In genomic region chr6:114862064-114862463, GRCh38 we compare ENCODE assay signal across 29 cellular contexts.
"Had no signal": no experiment of that assay in that cellular context is flagged by ENCODE, and none has a peak within 500 bp of the region (broad histone marks: within the 10 kb centered on the region; RNA-seq: fewer than 3 reads in every experiment).

No MANE protein-coding gene starts in this region.

- H3K4me3 ChIP-seq: stomach, suprapubic skin, testis, thoracic aorta, thyroid gland, tibial artery, tibial nerve, transverse colon, upper lobe of left lung, upper lobe of right lung, uterus, vagina had no signal

- H3K27ac ChIP-seq: stomach, suprapubic skin, testis, thoracic aorta, thyroid gland, tibial artery, tibial nerve, transverse colon, upper lobe of left lung, upper lobe of right lung, uterus, vagina had no signal

- ATAC-seq: stimulated activated effector memory CD8-positive, alpha-beta T cell treated with anti-CD3 and anti-CD28 coated beads, Interleukin-12 subunit alpha, Interleukin-12 subunit beta, amount 100 ng/mL, for 72 hours; stimulated activated memory B cell treated with anti-CD40 and anti-IgM and Interleukin-4, amounts not matched to agents 10 μg/mL and 1 μg/mL and 100 μg/mL, for 72 hours; stimulated activated naive B cell treated with anti-CD40 and anti-IgM and Interleukin-4, amounts not matched to agents 10 μg/mL and 1 μg/mL and 100 μg/mL, for 72 hours; stimulated activated naive CD8-positive, alpha-beta T cell treated with anti-CD3 and anti-CD28 coated beads, Interleukin-15, amount 100 ng/mL, for 72 hours; stimulated activated naive CD8-positive, alpha-beta T cell treated with anti-CD3 and anti-CD28 coated beads, Interleukin-15, Interleukin-2, amounts not matched to agents 100 U/mL and 50 U/mL, for 24 hours; upper lobe of right lung had no signal

- H3K4me3 Mint-ChIP-seq: stimulated activated effector memory CD8-positive, alpha-beta T cell treated with anti-CD3 and anti-CD28 coated beads, Interleukin-12 subunit alpha, Interleukin-12 subunit beta, amount 100 ng/mL, for 72 hours; stimulated activated memory B cell treated with anti-CD40 and anti-IgM and Interleukin-4, amounts not matched to agents 10 μg/mL and 1 μg/mL and 100 μg/mL, for 72 hours; stimulated activated naive B cell treated with anti-CD40 and anti-IgM and Interleukin-4, amounts not matched to agents 10 μg/mL and 1 μg/mL and 100 μg/mL, for 72 hours; stimulated activated naive CD8-positive, alpha-beta T cell treated with anti-CD3 and anti-CD28 coated beads, Interleukin-15, amount 100 ng/mL, for 72 hours; stimulated activated naive CD8-positive, alpha-beta T cell treated with anti-CD3 and anti-CD28 coated beads, Interleukin-15, Interleukin-2, amounts not matched to agents 100 ng/mL and 50 ng/mL, for 24 hours; type B pancreatic cell had no signal

- H3K4me1 ChIP-seq: stomach, suprapubic skin, testis, thyroid gland, tibial artery, tibial nerve, transverse colon, upper lobe of left lung, upper lobe of right lung, uterus, vagina had no signal

- FAIRE-seq: urothelium cell line had no signal

- H3K4me1 Mint-ChIP-seq: stimulated activated effector memory CD8-positive, alpha-beta T cell treated with anti-CD3 and anti-CD28 coated beads, Interleukin-12 subunit alpha, Interleukin-12 subunit beta, amount 100 ng/mL, for 72 hours; stimulated activated memory B cell treated with anti-CD40 and anti-IgM and Interleukin-4, amounts not matched to agents 10 μg/mL and 1 μg/mL and 100 μg/mL, for 72 hours; stimulated activated naive B cell treated with anti-CD40 and anti-IgM and Interleukin-4, amounts not matched to agents 10 μg/mL and 1 μg/mL and 100 μg/mL, for 72 hours; stimulated activated naive CD8-positive, alpha-beta T cell treated with anti-CD3 and anti-CD28 coated beads, Interleukin-15, amount 100 ng/mL, for 72 hours had no signal

- H3K27me3 ChIP-seq: stomach, suprapubic skin, testis, thyroid gland, tibial artery, tibial nerve, transverse colon, upper lobe of left lung, upper lobe of right lung, uterus, vagina had no signal

- DNase-seq: stimulated activated CD4-positive, alpha-beta T cell treated with anti-CD3 and anti-CD28 coated beads, Interleukin-2, amount 100 ng/mL, for 48 hours; stimulated activated CD4-positive, alpha-beta T cell treated with anti-CD3 and anti-CD28 coated beads, Interleukin-4, amount 100 ng/mL, for 1 hour; stimulated activated CD4-positive, alpha-beta T cell treated with anti-CD3 and anti-CD28 coated beads, Interleukin-4, amount 100 ng/mL, for 24 hours; stimulated activated CD4-positive, alpha-beta T cell treated with anti-CD3 and anti-CD28 coated beads, Interleukin-4, amount 100 ng/mL, for 4 hours; stimulated activated CD8-positive, alpha-beta memory T cell treated with anti-CD3 and anti-CD28 coated beads, Interleukin-4, amount 100 ng/mL, for 48 hours; stimulated activated naive B cell treated with anti-CD40 and anti-IgM and Interleukin-4, amounts not matched to agents 10 μg/mL and 1 μg/mL and 100 μg/mL, for 72 hours; stimulated activated naive CD4-positive, alpha-beta T cell; stimulated activated naive CD4-positive, alpha-beta T cell treated with Interleukin-2 at 50 U/mL for 16 hours; stimulated activated naive CD8-positive, alpha-beta T cell treated with anti-CD3 and anti-CD28 coated beads, Interleukin-15, amount 100 ng/mL, for 72 hours; stimulated activated naive CD8-positive, alpha-beta T cell treated with anti-CD3 and anti-CD28 coated beads, Interleukin-15, Interleukin-2, amounts not matched to agents 100 U/mL and 50 U/mL, for 24 hours; stomach; substantia nigra; testis; thyroid gland; tibial artery; transverse colon; trophoblast cell; upper lobe of left lung; upper lobe of right lung; uterus had no signal

- H3K36me3 Mint-ChIP-seq: stimulated activated effector memory CD8-positive, alpha-beta T cell treated with anti-CD3 and anti-CD28 coated beads, Interleukin-12 subunit alpha, Interleukin-12 subunit beta, amount 100 ng/mL, for 72 hours; stimulated activated memory B cell treated with anti-CD40 and anti-IgM and Interleukin-4, amounts not matched to agents 10 μg/mL and 1 μg/mL and 100 μg/mL, for 72 hours; stimulated activated naive B cell treated with anti-CD40 and anti-IgM and Interleukin-4, amounts not matched to agents 10 μg/mL and 1 μg/mL and 100 μg/mL, for 72 hours; type B pancreatic cell had no signal

- H3K36me3 ChIP-seq: stomach, suprapubic skin, thoracic aorta, thyroid gland, tibial artery, tibial nerve, transverse colon, upper lobe of left lung, upper lobe of right lung, uterus, vagina had no signal

- H3K9me3 ChIP-seq: testis, thyroid gland, tibial nerve, transverse colon, upper lobe of right lung, uterus, vagina had no signal

- H3K27ac Mint-ChIP-seq: stimulated activated effector memory CD8-positive, alpha-beta T cell treated with anti-CD3 and anti-CD28 coated beads, Interleukin-12 subunit alpha, Interleukin-12 subunit beta, amount 100 ng/mL, for 72 hours; stimulated activated memory B cell treated with anti-CD40 and anti-IgM and Interleukin-4, amounts not matched to agents 10 μg/mL and 1 μg/mL and 100 μg/mL, for 72 hours; stimulated activated naive B cell treated with anti-CD40 and anti-IgM and Interleukin-4, amounts not matched to agents 10 μg/mL and 1 μg/mL and 100 μg/mL, for 72 hours; stimulated activated naive CD8-positive, alpha-beta T cell treated with anti-CD3 and anti-CD28 coated beads, Interleukin-15, amount 100 ng/mL, for 72 hours; stimulated activated naive CD8-positive, alpha-beta T cell treated with anti-CD3 and anti-CD28 coated beads, Interleukin-15, Interleukin-2, amounts not matched to agents 100 ng/mL and 50 ng/mL, for 24 hours; type B pancreatic cell had no signal

- H3K27me3 Mint-ChIP-seq: stimulated activated memory B cell treated with anti-CD40 and anti-IgM and Interleukin-4, amounts not matched to agents 10 μg/mL and 1 μg/mL and 100 μg/mL, for 72 hours; stimulated activated naive B cell treated with anti-CD40 and anti-IgM and Interleukin-4, amounts not matched to agents 10 μg/mL and 1 μg/mL and 100 μg/mL, for 72 hours; stimulated activated naive CD8-positive, alpha-beta T cell treated with anti-CD3 and anti-CD28 coated beads, Interleukin-15, amount 100 ng/mL, for 72 hours; stimulated activated naive CD8-positive, alpha-beta T cell treated with anti-CD3 and anti-CD28 coated beads, Interleukin-15, Interleukin-2, amounts not matched to agents 100 ng/mL and 50 ng/mL, for 24 hours; type B pancreatic cell had no signal
